In the genomic region with DNA sequence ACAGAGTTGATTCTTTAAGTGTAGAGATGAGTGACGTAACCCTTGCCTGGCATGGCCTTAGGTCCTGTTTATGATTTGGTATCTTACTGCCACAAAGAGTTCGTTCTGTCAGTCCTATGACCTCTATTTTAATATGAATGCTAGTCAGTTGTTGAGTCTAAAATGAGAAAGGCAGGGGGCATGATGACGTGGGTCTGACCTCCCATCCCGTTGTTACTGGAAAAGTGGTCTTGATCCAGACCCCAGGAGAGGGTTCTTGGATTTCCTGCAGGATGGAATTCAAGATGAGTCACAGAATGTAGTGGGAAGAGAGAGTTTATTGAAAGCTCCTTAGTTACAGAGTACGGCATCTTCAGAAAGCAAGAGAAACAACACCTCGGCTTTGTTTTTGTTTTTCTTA, we compare ENCODE assay signal across 15 cellular contexts.
"Had no signal": no experiment of that assay in that cellular context is flagged by ENCODE, and none has a peak within 500 bp of the region (broad histone marks: within the 10 kb centered on the region; RNA-seq: fewer than 3 reads in every experiment).

No MANE protein-coding gene starts in this region.

- H3K9ac ChIP-seq: parathyroid adenoma had no signal

- H3K4me3 ChIP-seq: dorsolateral prefrontal cortex, lung, thoracic aorta, tibial nerve, upper lobe of right lung, vagina had no signal

- DNase-seq: dorsolateral prefrontal cortex; effector CD4-positive, alpha-beta T cell; kidney; natural killer cell; stimulated activated CD4-positive, alpha-beta T cell treated with anti-CD3 and anti-CD28 coated beads, Interleukin-4, amount 100 ng/mL, for 4 hours; stimulated activated naive CD8-positive, alpha-beta T cell treated with anti-CD3 and anti-CD28 coated beads, Interleukin-15, Interleukin-2, amounts not matched to agents 100 U/mL and 50 U/mL, for 24 hours; upper lobe of right lung had no signal

- H3K9me3 ChIP-seq: thoracic aorta, upper lobe of right lung, vagina had no signal

- H3K27me3 ChIP-seq: dorsolateral prefrontal cortex, tibial nerve, upper lobe of right lung, vagina had no signal

- H3K27ac ChIP-seq: dorsolateral prefrontal cortex, parathyroid adenoma, thoracic aorta, tibial nerve, upper lobe of right lung, vagina had no signal

- ATAC-seq: left lobe of liver; natural killer cell; sciatic nerve; stimulated activated memory B cell treated with anti-CD40 and anti-IgM and Interleukin-4, amounts not matched to agents 10 μg/mL and 1 μg/mL and 100 μg/mL, for 72 hours; stimulated activated naive CD8-positive, alpha-beta T cell treated with anti-CD3 and anti-CD28 coated beads, Interleukin-15, Interleukin-2, amounts not matched to agents 100 U/mL and 50 U/mL, for 24 hours; upper lobe of right lung had no signal

- H3K36me3 ChIP-seq: thoracic aorta, tibial nerve, upper lobe of right lung, vagina had no signal

- H3K4me1 ChIP-seq: parathyroid adenoma, tibial nerve, upper lobe of right lung, vagina had no signal

- H2AFZ ChIP-seq: parathyroid adenoma had no signal
